Comparison of ENCODE assay signal across 11 cellular contexts in genomic region chr14:55133416-55133815, GRCh38. TPM values are rescaled to one million over a fixed set of nuclear protein-coding genes. Genes with fewer than 3 reads are reported as not detected.
A peak's percentile ranks its signal among the peaks of the same experiment; 100 is the strongest.
DNase-seq lines count a peak whose midpoint lies in the region; ATAC-seq lines count a peak whose summit lies in the region.
"Had no signal": no experiment of that assay in that cellular context is flagged by ENCODE, and none has a peak within 500 bp of the region (broad histone marks: within the 10 kb centered on the region; RNA-seq: fewer than 3 reads in every experiment).

No MANE protein-coding gene starts in this region.

- no peak for ATAC-seq in GM18861 (IDR thresholded peaks at IDR 0.05; ENCODE audit: unreplicated experiment)

- peaks cover 64% of the 10 kb centered on the region for H3K4me1 ChIP-seq in ACC112 (ENCODE audit: control insufficient read depth, insufficient read depth, low read length, unreplicated experiment)

- peak; percentile 59 for DNase-seq in H7
- DNase-seq in astrocyte of the hippocampus (ENCODE audit: low read depth, low spot score): peak; percentile 55
- DNase-seq in kidney tubule cell (ENCODE audit: low spot score): peak; percentile 41
- DNase-seq in SHP77 treated with DMSO at 0.1 percent for 48 hours (lab: John Stamatoyannopoulos, UW): no peak
- DNase-seq in posterior vena cava (ENCODE audit: low spot score): no peak
- DNase-seq in inferior parietal cortex (ENCODE audit: extremely low spot score): no peak
- DNase-seq: aorta, mesendoderm, NCI-H1930 had no signal

- H3K27me3 ChIP-seq in ACC112 (ENCODE audit: insufficient read depth, low read length) (no peaks in the 10 kb centered on the region), H7 (ENCODE audit: control insufficient read depth, insufficient read depth, low read length) (peaks cover 24% of the 10 kb centered on the region)

- H3K27ac ChIP-seq in ACC112 (ENCODE audit: low read depth, low read length): peak overlapping the region; percentile 54

- H3K4me3 ChIP-seq in ACC112 (ENCODE audit: low read depth, low read length) (0 out of 2 replicates have a peak overlapping the region, but pooled peaks have one; percentile 2), H7 (ENCODE audit: insufficient read depth, low read depth, low read length) (no peak overlapping the region)

- H3K79me2 ChIP-seq in ACC112 (ENCODE audit: control insufficient read depth, insufficient read depth, low read length, unreplicated experiment): peaks cover 90% of the 10 kb centered on the region

- H3K36me3 ChIP-seq in ACC112 (ENCODE audit: insufficient read depth, low read length) (peaks cover 10% of the 10 kb centered on the region), H7 (replicated peaks; ENCODE audit: control insufficient read depth, insufficient read depth, low read length) (no peaks in the 10 kb centered on the region)

- no peak overlapping the region for H2AFZ ChIP-seq in ACC112 (ENCODE audit: low read length, unreplicated experiment)

- intact Hi-C loops in posterior vena cava (cut with DNase I): loop anchor here (5.0 kb wide), 1 partner anchor 41 kb away; no protein-coding TSS in a partner anchor

RNA-seq across cellular contexts. Expression of gene LGALS3, which starts 4.4 kb away (rescaled TPM):
- total RNA-seq in H7 (2014; rRNA removed; shearing (Covaris generic)): 0.18 and 1.6 TPM in 2 replicates
- 100 to 1,000 TPM; 148 to 189 TPM for total RNA-seq in posterior vena cava

RNA-seq across cellular contexts. Expression of gene DLGAP5, which starts 58.0 kb away (rescaled TPM):
- total RNA-seq in H7 (2014; rRNA removed; shearing (Covaris generic)): 102 and 147 TPM in 2 replicates
- total RNA-seq in posterior vena cava: under 1 TPM; 0.10 to 0.69 TPM

Comparison
In these comparisons a context has a peak if more than half of its experiments do, and no peak if none do; other contexts are left out.
1. DNase-seq: peak in H7 (single experiment), astrocyte of the hippocampus (single experiment) and kidney tubule cell (single experiment); none in SHP77 treated with DMSO at 0.1 percent for 48 hours (single experiment), posterior vena cava (single experiment) and inferior parietal cortex (single experiment).
2. RNA of gene LGALS3, which starts 4.4 kb away (total RNA-seq): 148 to 189 TPM in posterior vena cava; 0.18 to 1.6 TPM in H7; every median in the first group is over 10 times any median in the second.
3. RNA of gene DLGAP5, which starts 58.0 kb away (total RNA-seq): 102 to 147 TPM in H7; 0.10 to 0.69 TPM in posterior vena cava; every median in the first group is over 10 times any median in the second.